1 cellular context compared by ENCODE assay signal in genomic region chr1:100162881-100163280, GRCh38.
TF ChIP-seq lines count a peak whose summit lies in the region.

No MANE protein-coding gene starts in this region.

TF ChIP-seq in WTC11, 78 proteins besides CTCF, POLR2A, EP300 and RAD21 (continued from another document):
- TF ChIP-seq PRDM15 (CRISPR knock-in tag; IDR thresholded peaks at IDR 0.05) (no peak), NFYB (CRISPR knock-in tag; conservative IDR thresholded peaks at IDR 0.05; ENCODE audit: low read depth) (no peak), KAT7 (CRISPR knock-in tag; IDR thresholded peaks at IDR 0.05; ENCODE audit: borderline replicate concordance) (no peak), TEAD1 (CRISPR knock-in tag; IDR thresholded peaks at IDR 0.05) (no peak)
- TF ChIP-seq, protein P1, sequence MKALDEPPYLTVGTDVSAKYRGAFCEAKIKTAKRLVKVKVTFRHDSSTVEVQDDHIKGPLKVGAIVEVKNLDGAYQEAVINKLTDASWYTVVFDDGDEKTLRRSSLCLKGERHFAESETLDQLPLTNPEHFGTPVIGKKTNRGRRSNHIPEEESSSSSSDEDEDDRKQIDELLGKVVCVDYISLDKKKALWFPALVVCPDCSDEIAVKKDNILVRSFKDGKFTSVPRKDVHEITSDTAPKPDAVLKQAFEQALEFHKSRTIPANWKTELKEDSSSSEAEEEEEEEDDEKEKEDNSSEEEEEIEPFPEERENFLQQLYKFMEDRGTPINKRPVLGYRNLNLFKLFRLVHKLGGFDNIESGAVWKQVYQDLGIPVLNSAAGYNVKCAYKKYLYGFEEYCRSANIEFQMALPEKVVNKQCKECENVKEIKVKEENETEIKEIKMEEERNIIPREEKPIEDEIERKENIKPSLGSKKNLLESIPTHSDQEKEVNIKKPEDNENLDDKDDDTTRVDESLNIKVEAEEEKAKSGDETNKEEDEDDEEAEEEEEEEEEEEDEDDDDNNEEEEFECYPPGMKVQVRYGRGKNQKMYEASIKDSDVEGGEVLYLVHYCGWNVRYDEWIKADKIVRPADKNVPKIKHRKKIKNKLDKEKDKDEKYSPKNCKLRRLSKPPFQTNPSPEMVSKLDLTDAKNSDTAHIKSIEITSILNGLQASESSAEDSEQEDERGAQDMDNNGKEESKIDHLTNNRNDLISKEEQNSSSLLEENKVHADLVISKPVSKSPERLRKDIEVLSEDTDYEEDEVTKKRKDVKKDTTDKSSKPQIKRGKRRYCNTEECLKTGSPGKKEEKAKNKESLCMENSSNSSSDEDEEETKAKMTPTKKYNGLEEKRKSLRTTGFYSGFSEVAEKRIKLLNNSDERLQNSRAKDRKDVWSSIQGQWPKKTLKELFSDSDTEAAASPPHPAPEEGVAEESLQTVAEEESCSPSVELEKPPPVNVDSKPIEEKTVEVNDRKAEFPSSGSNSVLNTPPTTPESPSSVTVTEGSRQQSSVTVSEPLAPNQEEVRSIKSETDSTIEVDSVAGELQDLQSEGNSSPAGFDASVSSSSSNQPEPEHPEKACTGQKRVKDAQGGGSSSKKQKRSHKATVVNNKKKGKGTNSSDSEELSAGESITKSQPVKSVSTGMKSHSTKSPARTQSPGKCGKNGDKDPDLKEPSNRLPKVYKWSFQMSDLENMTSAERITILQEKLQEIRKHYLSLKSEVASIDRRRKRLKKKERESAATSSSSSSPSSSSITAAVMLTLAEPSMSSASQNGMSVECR (CRISPR knock-in tag; IDR thresholded peaks at IDR 0.05; ENCODE audit: borderline replicate concordance): no peak
